Comparison of ENCODE assay signal across 17 cellular contexts in the genomic region with DNA sequence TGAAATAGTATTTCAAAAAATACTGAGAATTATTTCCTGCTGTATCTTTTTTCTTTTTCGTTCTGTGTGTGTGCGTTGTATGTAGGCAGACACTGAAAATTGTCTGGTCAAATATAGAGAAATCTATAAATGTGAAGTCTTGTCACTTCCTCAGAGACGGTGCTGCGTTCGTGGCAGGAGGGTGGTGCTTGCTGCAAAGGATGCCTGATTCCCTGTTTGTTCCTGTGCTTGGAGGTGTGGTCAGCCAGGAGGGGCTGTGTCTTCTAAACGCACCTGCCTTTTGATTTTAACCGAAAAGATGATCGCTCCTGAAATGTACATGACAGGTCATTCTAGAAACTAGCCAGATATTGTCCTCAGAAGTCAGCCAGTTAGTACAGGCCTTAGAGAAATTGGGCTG. TPM values are rescaled to one million over a fixed set of nuclear protein-coding genes. Genes with fewer than 3 reads are reported as not detected.
DNase-seq lines count a peak whose midpoint lies in the region; ATAC-seq, FAIRE-seq and TF ChIP-seq lines count a peak whose summit lies in the region.
"Had no signal": no experiment of that assay in that cellular context is flagged by ENCODE, and none has a peak within 500 bp of the region (broad histone marks: within the 10 kb centered on the region; RNA-seq: fewer than 3 reads in every experiment).

No MANE protein-coding gene starts in this region.

- FAIRE-seq in K562 (lab: Jason Lieb, UNC) (peak; percentile 19), kidney (lab: Jason Lieb, UNC) (no peak)
- FAIRE-seq: A549, GM12892, HepG2, HTR-8/SVneo had no signal

- H3K36me3 ChIP-seq in K562 (ENCODE audit: control insufficient read depth, insufficient read depth, low read length) (peaks cover 90% of the 10 kb centered on the region; the same call in 2 of the 3 replicates), kidney (ENCODE audit: control insufficient read depth in 1 of 2, insufficient read depth in 2 of 2, low read length in 2 of 2) (peaks cover 10 to 32% of the 10 kb centered on the region in 2 donors), Karpas-422 (ENCODE audit: insufficient read depth, low read length) (0 out of 2 replicates have a peak, but pooled peaks cover 2% of the 10 kb centered on the region)
- H3K36me3 ChIP-seq in CD8-positive, alpha-beta T cell (ENCODE audit: insufficient read depth, low read length), result peaks cover 17% of the 10 kb centered on the region

- no peak overlapping the region for H2AFZ ChIP-seq in K562 (ENCODE audit: low read depth, low read length)
- H2AFZ ChIP-seq in Karpas-422 (ENCODE audit: low read length), result no peak overlapping the region

- H3K9me3 ChIP-seq in K562 (replicated peaks; ENCODE audit: control insufficient read depth, insufficient read depth, low read depth, low read length) (no peaks in the 10 kb centered on the region), kidney (ENCODE audit: control insufficient read depth in 1 of 2, low read length in 2 of 2) (no peaks in the 10 kb centered on the region), Karpas-422 (ENCODE audit: low read length) (no peaks in the 10 kb centered on the region)
- no peaks in the 10 kb centered on the region for H3K9me3 ChIP-seq in CD8-positive, alpha-beta T cell (ENCODE audit: low read length)
- H3K9me3 ChIP-seq: A549, BE2C, Caco-2 had no signal

- CTCF ChIA-PET in K562 (lab: Yijun Ruan, JAX; ENCODE audit: low intra/inter-chr PET ratio), result interaction anchor here (0.6 kb wide), 1 partner anchor 428 kb away, joined by 6 read pairs; no protein-coding TSS in a partner anchor
- CTCF ChIA-PET in CD8-positive, alpha-beta T cell (lab: Charles Lee), result no interaction called here

- POLR2A ChIA-PET in K562 (lab: Yijun Ruan, JAX), result interaction anchor here (0.7 kb wide), 1 partner anchor 253 kb away, joined by 3 read pairs; no protein-coding TSS in a partner anchor
- POLR2A ChIA-PET in CD8-positive, alpha-beta T cell (lab: Charles Lee), result interaction anchor here (0.6 kb wide), 1 partner anchor 47 kb away, joined by 4 read pairs; no protein-coding TSS in a partner anchor

- intact Hi-C loops in K562 (cut with micrococcal nuclease), result no loop called here
- intact Hi-C loops in kidney (cut with DNase I), result no loop called here
- intact Hi-C loops in CD8-positive, alpha-beta T cell (cut with DNase I, micrococcal nuclease), result no loop called here

- H3K27me3 Mint-ChIP-seq in nephron (ENCODE audit: low read depth), result no peaks in the 10 kb centered on the region
- H3K27me3 Mint-ChIP-seq in CD8-positive, alpha-beta T cell (ENCODE audit: low read depth), result no peaks in the 10 kb centered on the region
- H3K27me3 Mint-ChIP-seq: CD4-positive, alpha-beta memory T cell had no signal

- no peaks in the 10 kb centered on the region for H3K9me3 Mint-ChIP-seq in nephron
- no peaks in the 10 kb centered on the region for H3K9me3 Mint-ChIP-seq in CD8-positive, alpha-beta T cell
- H3K9me3 Mint-ChIP-seq: CD4-positive, alpha-beta memory T cell had no signal

- 93% methylated on average over 8 of the region's 8 CpGs for WGBS in K562 (ENCODE audit: insufficient coverage, low coverage, missing lambda C conversion rate)

- TF ChIP-seq CTCF in K562 (IDR thresholded peaks at IDR 0.05 in 2 of 3, conservative IDR thresholded peaks at IDR 0.05 in 1 of 3; ENCODE audit: insufficient read depth in 2 of 3, low read depth in 1 of 3, low read length in 3 of 3) (no peak), kidney (IDR thresholded peaks at IDR 0.05; ENCODE audit: borderline replicate concordance, extremely low read depth, insufficient read depth) (no peak), nephron (IDR thresholded peaks at IDR 0.05; ENCODE audit: unreplicated experiment in 3 of 3) (no peak)
- TF ChIP-seq CTCF in CD8-positive, alpha-beta T cell (IDR thresholded peaks at IDR 0.05), result no peak

- no peak overlapping the region for H3K27ac ChIP-seq in K562 (ENCODE audit: extremely low read depth, low read depth, low read length)
- H3K27ac ChIP-seq in kidney (ENCODE audit: low read depth in 2 of 2, low read length in 2 of 2), result no peak overlapping the region
- H3K27ac ChIP-seq in CD8-positive, alpha-beta T cell (ENCODE audit: low read depth, low read length), result no peak overlapping the region
- H3K27ac ChIP-seq in Karpas-422 (ENCODE audit: low read length), result no peak overlapping the region
- H3K27ac ChIP-seq: A549, C4-2B had no signal

- H3K4me1 ChIP-seq in K562 (replicated peaks in 1 of 2; ENCODE audit: control insufficient read depth in 2 of 2, insufficient read depth in 2 of 2, low read length in 2 of 2) (peaks cover 0 to 22% of the 10 kb centered on the region in 2 experiments; a peak in 3 of 5 replicates), kidney (ENCODE audit: control insufficient read depth in 1 of 2, insufficient read depth in 1 of 2, low read depth in 1 of 2, low read length in 2 of 2) (no peaks in the 10 kb centered on the region), Karpas-422 (ENCODE audit: low read length) (no peaks in the 10 kb centered on the region)
- no peaks in the 10 kb centered on the region for H3K4me1 ChIP-seq in CD8-positive, alpha-beta T cell (ENCODE audit: insufficient read depth, low read length)
- H3K4me1 ChIP-seq: A549, BE2C, Caco-2 had no signal

- ATAC-seq in K562, result no peak
- no peak for ATAC-seq in CD8-positive, alpha-beta T cell
- no peak for ATAC-seq in GM18505 (IDR thresholded peaks at IDR 0.05; ENCODE audit: unreplicated experiment)
- ATAC-seq: A549, HCT116, HepG2 had no signal

- in situ Hi-C loops in K562 (cut with MboI), result no loop called here

- H3K9me1 ChIP-seq in K562 (ENCODE audit: control insufficient read depth, insufficient read depth, low read length), result no peaks in the 10 kb centered on the region

- peak overlapping the region in 2 of 3 experiments; percentile 64 to 73 for H3K27ac Mint-ChIP-seq in nephron
- H3K27ac Mint-ChIP-seq in CD8-positive, alpha-beta T cell, result no peak overlapping the region

- no peak overlapping the region for H3K4me3 Mint-ChIP-seq in nephron
- H3K4me3 Mint-ChIP-seq in CD8-positive, alpha-beta T cell, result no peak overlapping the region
- H3K4me3 Mint-ChIP-seq: CD4-positive, alpha-beta memory T cell had no signal

- no peak for TF ChIP-seq RAD21 in K562 (CRISPR knock-in tag; conservative IDR thresholded peaks at IDR 0.05 in 1 of 2, IDR thresholded peaks at IDR 0.05 in 1 of 2)

- H4K20me1 ChIP-seq in K562 (replicated peaks; ENCODE audit: control insufficient read depth, insufficient read depth, low read length) (no peaks in the 10 kb centered on the region), Karpas-422 (ENCODE audit: insufficient read depth, low read depth, low read length) (no peaks in the 10 kb centered on the region)

- no peak for TF ChIP-seq EP300 in K562 (IDR thresholded peaks at IDR 0.05; ENCODE audit: low read length)

- peaks cover 10% of the 10 kb centered on the region for H3K4me1 Mint-ChIP-seq in nephron
- H3K4me1 Mint-ChIP-seq in CD8-positive, alpha-beta T cell (ENCODE audit: low read depth), result no peaks in the 10 kb centered on the region
- H3K4me1 Mint-ChIP-seq: CD4-positive, alpha-beta memory T cell had no signal

- H3K4me2 ChIP-seq in K562 (ENCODE audit: insufficient read depth, low read length), result no peak overlapping the region
- no peak overlapping the region for H3K4me2 ChIP-seq in Karpas-422 (ENCODE audit: low read depth, low read length, poor library complexity, severe bottlenecking)
- H3K4me2 ChIP-seq: A549 had no signal

- H3K27me3 ChIP-seq in K562 (ENCODE audit: control insufficient read depth in 2 of 2, insufficient read depth in 2 of 2, low read length in 2 of 2), result no peaks in the 10 kb centered on the region
- H3K27me3 ChIP-seq in CD8-positive, alpha-beta T cell (ENCODE audit: insufficient read depth, low read length), result no peaks in the 10 kb centered on the region
- no peaks in the 10 kb centered on the region for H3K27me3 ChIP-seq in Karpas-422 (ENCODE audit: low read length)
- H3K27me3 ChIP-seq: BE2C had no signal

- TSS peak; percentile 17 for BruUV-seq in K562 (replicated peaks; lab: Mats Ljungman, UMichigan)

- H3K4me3 ChIP-seq in K562, result no peak overlapping the region
- no peak overlapping the region for H3K4me3 ChIP-seq in kidney (ENCODE audit: low read length in 2 of 2)
- H3K4me3 ChIP-seq in CD8-positive, alpha-beta T cell (ENCODE audit: low read depth, low read length), result no peak overlapping the region
- no peak overlapping the region for H3K4me3 ChIP-seq in Karpas-422 (ENCODE audit: low read length)
- H3K4me3 ChIP-seq: A549 had no signal

- DNase-seq in K562 (ENCODE audit: extremely low read depth in 1 of 4, low spot score in 3 of 4), result no peak
- DNase-seq in kidney, result peak; percentile 12
- no peak for DNase-seq in CD8-positive, alpha-beta T cell
- no peak for DNase-seq in Karpas-422
- DNase-seq: BE2C; Caco-2; CD4-positive, alpha-beta memory T cell; DND-41; GDM1 had no signal

- H3K79me2 ChIP-seq in K562 (ENCODE audit: control insufficient read depth, insufficient read depth, low read length), result no peaks in the 10 kb centered on the region
- H3K79me2 ChIP-seq in Karpas-422 (ENCODE audit: low read length), result peaks cover 2% of the 10 kb centered on the region; the same call in 1 of the 2 replicates

- no peak overlapping the region for H3K9ac ChIP-seq in K562 (ENCODE audit: insufficient read depth in 1 of 2, low read depth in 2 of 2, low read length in 2 of 2)
- no peak overlapping the region for H3K9ac ChIP-seq in kidney (ENCODE audit: low read length in 2 of 2)
- H3K9ac ChIP-seq in Karpas-422 (ENCODE audit: low read length), result no peak overlapping the region

- H3K9me2 ChIP-seq in Karpas-422 (replicated peaks; ENCODE audit: insufficient read depth, low read length), result no peaks in the 10 kb centered on the region

- peaks cover 62% of the 10 kb centered on the region for H3K36me3 Mint-ChIP-seq in nephron (ENCODE audit: low read depth)
- peaks cover 64% of the 10 kb centered on the region for H3K36me3 Mint-ChIP-seq in CD8-positive, alpha-beta T cell

- TF ChIP-seq POLR2A in K562 (conservative IDR thresholded peaks at IDR 0.05) (no peak), GM18505 (IDR thresholded peaks at IDR 0.05; ENCODE audit: borderline replicate concordance, extremely low read depth, insufficient read depth, insufficient read length) (no peak)

RNA-seq across cellular contexts. Expression of gene PRKAR1B, which starts 32.5 kb away (rescaled TPM):
- 17.8 and 33.7 TPM in 2 replicates for total RNA-seq in K562 (2011; cell fraction: chromatin; rRNA removed; ENCODE audit: low replicate concordance)
- total RNA-seq in K562 (2011; cell fraction: nucleolus; rRNA removed), result 20.3 and 21.8 TPM in 2 replicates
- 13.3 and 14.8 TPM in 2 replicates for total RNA-seq in K562 (2011; cell fraction: nucleoplasm; rRNA removed)
- total RNA-seq in K562 (2014; rRNA removed) (28.8 and 37.6 TPM in 2 replicates), K562 (2014; rRNA removed; fragmentation: Illumina TruSeq; extraction: Trizol) (7.7 and 10.5 TPM in 2 replicates), K562 (2015; rRNA removed; fragmentation: Illumina TruSeq; extraction: Trizol) (11.8 and 12.7 TPM in 2 replicates), K562 (2021) (30.5 and 32.0 TPM in 2 replicates), kidney (15.9 TPM)
- polyA plus RNA-seq in K562 (2011; rRNA removed) (8.2 and 15.3 TPM in 2 replicates), K562 (2014; fragmentation: Illumina TruSeq; extraction: Trizol) (9.2 and 20.4 TPM in 2 replicates), K562 (2014; fragmentation: Nextera tagmentation; extraction: Ambion mirVana) (1 to 10 TPM in 1 of 2 experiments, under 1 TPM in 1; 0.99 to 1.2 TPM), K562 (2014; rRNA removed) (18.4 and 19.4 TPM in 2 replicates), kidney (ENCODE audit: insufficient read depth, low read depth, low replicate concordance) (21.4 TPM)
- 7.5 and 20.4 TPM in 2 replicates for polyA plus RNA-seq in K562 (2011; cell fraction: cytosol; rRNA removed)
- polyA plus RNA-seq in K562 (2011; cell fraction: nucleus; rRNA removed), result 8.1 and 20.7 TPM in 2 replicates
- polyA plus RNA-seq in K562 (2012), result 13.9 and 25.5 TPM in 2 replicates
- polyA minus RNA-seq in K562 (2011; rRNA and poly(A)+ RNA removed), result 21.0 and 32.5 TPM in 2 replicates
- polyA minus RNA-seq in K562 (2011; cell fraction: cytosol; rRNA and poly(A)+ RNA removed), result 11.3 and 17.8 TPM in 2 replicates
- 8.5 and 9.8 TPM in 2 replicates for polyA minus RNA-seq in K562 (2011; cell fraction: nucleus; rRNA and poly(A)+ RNA removed)
- total RNA-seq in CD8-positive, alpha-beta T cell, result 10 to 100 TPM; 16.6 to 20.2 TPM
- 9.6 and 20.0 TPM in 2 replicates for total RNA-seq in Karpas-422 (2014; rRNA removed; shearing (Covaris generic); ENCODE audit: low replicate concordance)

RNA-seq across cellular contexts. Expression of gene DNAAF5, which starts 33.1 kb away (rescaled TPM):
- 43.7 and 77.7 TPM in 2 replicates for total RNA-seq in K562 (2011; cell fraction: chromatin; rRNA removed; ENCODE audit: low replicate concordance)
- total RNA-seq in K562 (2011; cell fraction: nucleolus; rRNA removed), result 48.7 and 57.2 TPM in 2 replicates
- 27.9 and 34.8 TPM in 2 replicates for total RNA-seq in K562 (2011; cell fraction: nucleoplasm; rRNA removed)
- total RNA-seq in K562 (2014; rRNA removed) (35.3 and 61.8 TPM in 2 replicates), K562 (2014; rRNA removed; fragmentation: Illumina TruSeq; extraction: Trizol) (14.2 and 16.4 TPM in 2 replicates), K562 (2015; rRNA removed; fragmentation: Illumina TruSeq; extraction: Trizol) (19.1 and 20.8 TPM in 2 replicates), K562 (2021) (69.7 and 69.9 TPM in 2 replicates), kidney (29.7 TPM)
- polyA plus RNA-seq in K562 (2011; rRNA removed) (12.3 and 33.1 TPM in 2 replicates), K562 (2014; fragmentation: Illumina TruSeq; extraction: Trizol) (20.3 and 41.8 TPM in 2 replicates), K562 (2014; fragmentation: Nextera tagmentation; extraction: Ambion mirVana) (1 to 10 TPM; 3.1 to 5.1 TPM), K562 (2014; rRNA removed) (31.9 and 34.0 TPM in 2 replicates), kidney (ENCODE audit: insufficient read depth, low read depth, low replicate concordance) (11.6 TPM)
- polyA plus RNA-seq in K562 (2011; cell fraction: cytosol; rRNA removed), result 24.9 and 63.1 TPM in 2 replicates
- polyA plus RNA-seq in K562 (2011; cell fraction: nucleus; rRNA removed), result 29.7 and 48.2 TPM in 2 replicates
- polyA plus RNA-seq in K562 (2012), result 35.7 and 58.0 TPM in 2 replicates
- 16.2 and 19.7 TPM in 2 replicates for polyA minus RNA-seq in K562 (2011; rRNA and poly(A)+ RNA removed)
- polyA minus RNA-seq in K562 (2011; cell fraction: cytosol; rRNA and poly(A)+ RNA removed), result 41.6 and 44.6 TPM in 2 replicates
- polyA minus RNA-seq in K562 (2011; cell fraction: nucleus; rRNA and poly(A)+ RNA removed), result 20.3 and 25.7 TPM in 2 replicates
- total RNA-seq in CD8-positive, alpha-beta T cell, result 1 to 10 TPM; 4.3 to 4.9 TPM
- total RNA-seq in Karpas-422 (2014; rRNA removed; shearing (Covaris generic); ENCODE audit: low replicate concordance), result 21.0 and 22.6 TPM in 2 replicates
